Comparison of ENCODE assay signal across 8 cellular contexts in the genomic region with DNA sequence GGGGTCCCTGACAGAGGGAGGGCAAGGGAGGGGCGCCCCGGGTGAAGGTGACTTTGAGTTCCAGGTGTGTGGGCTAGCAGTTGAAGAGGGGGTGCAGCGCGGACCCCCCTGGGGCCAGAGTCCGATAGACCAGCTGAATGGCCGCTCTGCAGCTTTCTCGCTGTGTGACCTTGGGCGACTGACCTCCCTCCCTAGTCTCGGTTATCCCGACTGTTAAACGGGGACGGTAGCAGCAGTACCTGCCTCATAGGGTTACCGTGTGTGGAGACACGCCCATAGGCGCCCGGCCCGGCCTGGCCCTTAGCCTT. TPM values are rescaled to one million over a fixed set of nuclear protein-coding genes. Genes with fewer than 3 reads are reported as not detected.
DNase-seq lines count a peak whose midpoint lies in the region; ATAC-seq and TF ChIP-seq lines count a peak whose summit lies in the region.

No MANE protein-coding gene starts in this region.

- peak overlapping the region; percentile 88 for H3K4me2 ChIP-seq in neuronal stem cell (ENCODE audit: insufficient read depth, low read length, poor library complexity, severe bottlenecking)

- H2BK5ac ChIP-seq in neuronal stem cell (ENCODE audit: low read length), result no peak overlapping the region

- DNase-seq in AG04449 (ENCODE audit: low read depth, low spot score), result no peak
- no peak for DNase-seq in NT2/D1 (ENCODE audit: low read depth, low spot score)
- no peak for DNase-seq in endodermal cell
- no peak for DNase-seq in neuronal stem cell (ENCODE audit: low spot score)
- no peak for DNase-seq in cerebellum (ENCODE audit: low spot score)
- no peak for DNase-seq in mesenteric fat pad (ENCODE audit: low spot score)

- peak overlapping the region; percentile 25 for H2AK5ac ChIP-seq in neuronal stem cell (ENCODE audit: low read depth, low read length)

- CTCF ChIA-PET in AG04449 (lab: Yijun Ruan, JAX), result interaction anchor here (0.8 to 3.9 kb wide), 9 partner anchors 17 to 93 kb away, joined by 3 to 19 read pairs (median 3); no protein-coding TSS in a partner anchor

- H4K8ac ChIP-seq in neuronal stem cell (ENCODE audit: low read depth, low read length), result no peak overlapping the region

- no peak for ATAC-seq in HG02870 (IDR thresholded peaks at IDR 0.05; ENCODE audit: unreplicated experiment)
- no peak for ATAC-seq in HG02884 (IDR thresholded peaks at IDR 0.05; ENCODE audit: unreplicated experiment)

- H3K27ac Mint-ChIP-seq in endodermal cell, result peak overlapping the region; percentile 86

- H3K36me3 Mint-ChIP-seq in endodermal cell (ENCODE audit: low read depth), result no peaks in the 10 kb centered on the region

- no peak overlapping the region for H2BK12ac ChIP-seq in neuronal stem cell (ENCODE audit: low read length)

- H3K4me3 Mint-ChIP-seq in endodermal cell, result peak overlapping the region; percentile 71

- H3K27me3 ChIP-seq in NT2/D1 (ENCODE audit: insufficient read depth, insufficient read length) (peaks cover 7% of the 10 kb centered on the region), endodermal cell (ENCODE audit: control insufficient read depth, insufficient read depth, low read length, poor library complexity, severe bottlenecking) (peaks cover 24% of the 10 kb centered on the region), neuronal stem cell (ENCODE audit: control insufficient read depth in 3 of 3, insufficient read depth in 3 of 3, low read depth in 1 of 3, low read length in 3 of 3) (peaks cover 3 to 77% (median 37%) of the 10 kb centered on the region in 3 experiments)

- WGBS in endodermal cell (ENCODE audit: insufficient coverage in 1 of 2, insufficient read length in 1 of 2), 2 experiments, result 27 to 48% methylated on average over 6 to 17 of the region's 17 CpGs
- WGBS in neuronal stem cell (ENCODE audit: extremely low coverage in 2 of 2, insufficient read length in 2 of 2, insufficient replicate concordance in 1 of 2), 2 donors, result no CpG with 5 or more reads among the region's 17 CpGs

- POLR2A ChIA-PET in AG04449 (lab: Yijun Ruan, JAX), result interaction anchor here (0.9 to 2.2 kb wide), 2 partner anchors 16 to 523 kb away, joined by 3 to 17 read pairs; no protein-coding TSS in a partner anchor

- peak overlapping the region; percentile 58 for H3K23ac ChIP-seq in neuronal stem cell (ENCODE audit: low read depth, low read length, poor library complexity)

- peak overlapping the region; percentile 49 for H3K4me3 ChIP-seq in AG04449 (ENCODE audit: low read depth, low read length)
- H3K4me3 ChIP-seq in NT2/D1 (ENCODE audit: insufficient read length, low read depth), result peak overlapping the region; percentile 53
- peak overlapping the region; percentile 56 for H3K4me3 ChIP-seq in endodermal cell (ENCODE audit: low read length)
- peak overlapping the region in 1 of 2 donors; percentile 21 for H3K4me3 ChIP-seq in neuronal stem cell (ENCODE audit: low read length in 2 of 2)

- no peak overlapping the region for H3K14ac ChIP-seq in neuronal stem cell (ENCODE audit: low read length)

- peak overlapping the region; percentile 91 for H2AFZ ChIP-seq in neuronal stem cell (ENCODE audit: low read length)

- H3K9ac ChIP-seq in NT2/D1 (ENCODE audit: insufficient read length, low read depth) (peak overlapping the region; percentile 82), endodermal cell (ENCODE audit: extremely low read depth, low read length, poor library complexity, severe bottlenecking) (no peak overlapping the region), neuronal stem cell (ENCODE audit: low read depth, low read length, poor library complexity) (peak overlapping the region; percentile 0)

- H3K9me3 ChIP-seq in NT2/D1 (ENCODE audit: insufficient read depth, low read length), result no peaks in the 10 kb centered on the region
- H3K9me3 ChIP-seq in endodermal cell (ENCODE audit: control insufficient read depth, low read length), result no peaks in the 10 kb centered on the region
- no peaks in the 10 kb centered on the region for H3K9me3 ChIP-seq in neuronal stem cell (replicated peaks in 1 of 2; ENCODE audit: control insufficient read depth in 2 of 2, insufficient read depth in 1 of 2, low read depth in 1 of 2, low read length in 2 of 2)

- H3K27me3 Mint-ChIP-seq in endodermal cell (ENCODE audit: insufficient read depth), result peaks cover 25% of the 10 kb centered on the region

- no peaks in the 10 kb centered on the region for H3K4me1 Mint-ChIP-seq in endodermal cell

- no peaks in the 10 kb centered on the region for H3K79me1 ChIP-seq in neuronal stem cell (ENCODE audit: low read depth, low read length)

- H4K91ac ChIP-seq in neuronal stem cell (ENCODE audit: low read depth, low read length, poor library complexity), result peak overlapping the region; percentile 53

- no peak overlapping the region for H3K4ac ChIP-seq in neuronal stem cell (ENCODE audit: low read length)

- no peak overlapping the region for H2BK15ac ChIP-seq in neuronal stem cell (ENCODE audit: low read length)

- no peak overlapping the region for H2BK120ac ChIP-seq in neuronal stem cell (ENCODE audit: low read depth, low read length)

- H3K27ac ChIP-seq in endodermal cell (ENCODE audit: low read depth, low read length) (no peak overlapping the region), neuronal stem cell (replicated peaks; ENCODE audit: low read length) (no peak overlapping the region)

- TF ChIP-seq CTCF in AG04449 (IDR thresholded peaks at IDR 0.05; ENCODE audit: insufficient read depth, low read length, missing control alignments), result no peak
- no peak for TF ChIP-seq CTCF in endodermal cell (conservative IDR thresholded peaks at IDR 0.05)

- peak overlapping the region; percentile 45 for H3K18ac ChIP-seq in neuronal stem cell (ENCODE audit: low read length)

- peaks cover 16% of the 10 kb centered on the region for H3K4me1 ChIP-seq in NT2/D1 (ENCODE audit: insufficient read depth, insufficient read length)
- no peaks in the 10 kb centered on the region for H3K4me1 ChIP-seq in endodermal cell (ENCODE audit: control insufficient read depth, insufficient read depth, low read length)
- peaks cover 3 to 6% of the 10 kb centered on the region in 2 donors for H3K4me1 ChIP-seq in neuronal stem cell (ENCODE audit: control insufficient read depth in 2 of 2, insufficient read depth in 1 of 2, low read depth in 1 of 2, low read length in 2 of 2)

- no peaks in the 10 kb centered on the region for H3K9me3 Mint-ChIP-seq in endodermal cell

- no peaks in the 10 kb centered on the region for H3K36me3 ChIP-seq in NT2/D1 (ENCODE audit: insufficient read depth, insufficient read length, low read length)
- no peaks in the 10 kb centered on the region for H3K36me3 ChIP-seq in endodermal cell (ENCODE audit: control insufficient read depth, insufficient read depth, low read length)
- no peaks in the 10 kb centered on the region for H3K36me3 ChIP-seq in neuronal stem cell (replicated peaks in 1 of 2; ENCODE audit: control insufficient read depth in 2 of 2, insufficient read depth in 2 of 2, low read length in 2 of 2)

RNA-seq across cellular contexts. Expression of gene PRRX2, which starts 31.3 kb away (rescaled TPM):
- total RNA-seq in endodermal cell, result 1 to 10 TPM; 1.0 to 3.8 TPM
- polyA plus RNA-seq in endodermal cell (2013, experiment 1 of 2), result 5.4 TPM
- polyA plus RNA-seq in endodermal cell (2013, experiment 2 of 2), result 6.0 TPM
- polyA plus RNA-seq in neuronal stem cell (2013, experiment 1 of 2), result 26.3 TPM
- 25.0 TPM for polyA plus RNA-seq in neuronal stem cell (2013, experiment 2 of 2)
- not detected for total RNA-seq in cerebellum
- 8.5 TPM for total RNA-seq in mesenteric fat pad

RNA-seq across cellular contexts. Expression of gene ASB6, which starts 54.8 kb away (rescaled TPM):
- 10 to 100 TPM; 19.8 to 20.2 TPM for total RNA-seq in endodermal cell
- 17.7 TPM for polyA plus RNA-seq in endodermal cell (2013, experiment 1 of 2)
- polyA plus RNA-seq in endodermal cell (2013, experiment 2 of 2), result 14.9 TPM
- polyA plus RNA-seq in neuronal stem cell (2013, experiment 1 of 2), result 10.1 TPM
- polyA plus RNA-seq in neuronal stem cell (2013, experiment 2 of 2), result 10.5 TPM
- 14.5 TPM for total RNA-seq in cerebellum
- total RNA-seq in mesenteric fat pad, result 14.6 TPM

RNA-seq across cellular contexts. Expression of gene PTGES, which starts 56.1 kb away (rescaled TPM):
- under 1 TPM; 0.29 to 0.62 TPM for total RNA-seq in endodermal cell
- 2.9 TPM for polyA plus RNA-seq in endodermal cell (2013, experiment 1 of 2)
- polyA plus RNA-seq in endodermal cell (2013, experiment 2 of 2), result 3.2 TPM
- 4.1 TPM for polyA plus RNA-seq in neuronal stem cell (2013, experiment 1 of 2)
- polyA plus RNA-seq in neuronal stem cell (2013, experiment 2 of 2), result 4.1 TPM
- 1.5 TPM for total RNA-seq in cerebellum
- 14.1 TPM for total RNA-seq in mesenteric fat pad
